In the genomic region with DNA sequence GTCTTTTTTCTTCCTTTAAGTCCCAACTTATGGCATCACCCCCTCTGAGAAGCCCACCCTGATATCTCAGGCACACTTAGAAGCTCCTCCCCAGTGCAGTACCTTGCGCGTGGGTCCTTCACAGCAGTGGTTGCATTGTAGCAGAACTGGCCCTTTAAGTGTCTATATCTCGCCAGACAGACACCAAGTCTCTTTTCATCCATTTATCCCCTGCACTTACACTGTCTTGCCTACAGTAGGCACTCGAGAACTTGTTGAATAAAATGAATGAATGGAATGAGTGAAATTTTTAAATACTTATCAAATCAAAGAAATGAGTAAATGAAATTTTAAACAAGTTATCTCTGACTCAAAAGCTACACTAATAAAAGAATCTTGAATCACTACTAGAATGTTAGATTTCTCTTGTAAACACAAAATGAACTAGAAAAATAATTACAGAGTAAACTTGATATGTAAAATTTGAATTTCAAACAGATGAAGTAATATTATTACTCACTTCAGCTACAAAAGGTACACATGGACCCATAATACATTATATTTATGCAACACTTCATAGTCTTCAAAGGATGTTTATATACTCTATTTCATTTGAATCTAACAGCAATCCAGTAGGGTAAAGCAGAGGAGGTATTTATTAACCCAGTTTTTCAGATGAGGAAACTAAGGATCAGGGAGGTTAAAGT, we compare ENCODE assay signal across 8 cellular contexts. TPM values are rescaled to one million over a fixed set of nuclear protein-coding genes. Genes with fewer than 3 reads are reported as not detected.
DNase-seq lines count a peak whose midpoint lies in the region; ATAC-seq lines count a peak whose summit lies in the region.

No MANE protein-coding gene starts in this region.

- DNase-seq in AG08396 (ENCODE audit: low spot score) (peak; percentile 71), SK-MEL-5 (ENCODE audit: low read depth, low spot score) (peak; percentile 80), iPS-NIHi11 (ENCODE audit: low spot score) (peak; percentile 23), NCI-H1417 treated with DMSO at 0.1 percent for 48 hours (lab: John Stamatoyannopoulos, UW) (no peak), ecto neural progenitor cell (ENCODE audit: low spot score) (no peak)
- DNase-seq in stimulated activated naive CD8-positive, alpha-beta T cell treated with anti-CD3 and anti-CD28 coated beads, Interleukin-15, amount 100 ng/mL, for 72 hours: no peak

- in situ Hi-C loops in SK-MEL-5 (cut with HindIII; ENCODE audit: low pct_unique_long_range_greater_than_20kb, low sequenced_read_pairs): no loop called here

- ATAC-seq in GM19463 (IDR thresholded peaks at IDR 0.05; ENCODE audit: unreplicated experiment): peak; percentile 41
- ATAC-seq in HG02981 (IDR thresholded peaks at IDR 0.05; ENCODE audit: unreplicated experiment): no peak
- ATAC-seq in stimulated activated naive CD8-positive, alpha-beta T cell treated with anti-CD3 and anti-CD28 coated beads, Interleukin-15, amount 100 ng/mL, for 72 hours: no peak

- peaks cover 5% of the 10 kb centered on the region for H3K4me1 Mint-ChIP-seq in stimulated activated naive CD8-positive, alpha-beta T cell treated with anti-CD3 and anti-CD28 coated beads, Interleukin-15, amount 100 ng/mL, for 72 hours

- H3K27ac Mint-ChIP-seq in stimulated activated naive CD8-positive, alpha-beta T cell treated with anti-CD3 and anti-CD28 coated beads, Interleukin-15, amount 100 ng/mL, for 72 hours: no peak overlapping the region

- no peaks in the 10 kb centered on the region for H3K9me3 Mint-ChIP-seq in stimulated activated naive CD8-positive, alpha-beta T cell treated with anti-CD3 and anti-CD28 coated beads, Interleukin-15, amount 100 ng/mL, for 72 hours

- H3K27me3 Mint-ChIP-seq in stimulated activated naive CD8-positive, alpha-beta T cell treated with anti-CD3 and anti-CD28 coated beads, Interleukin-15, amount 100 ng/mL, for 72 hours: no peaks in the 10 kb centered on the region

- no peak overlapping the region for H3K4me3 Mint-ChIP-seq in stimulated activated naive CD8-positive, alpha-beta T cell treated with anti-CD3 and anti-CD28 coated beads, Interleukin-15, amount 100 ng/mL, for 72 hours

RNA-seq across cellular contexts. Expression of gene MAN1A2, which starts 54.7 kb away (rescaled TPM):
- total RNA-seq in SK-MEL-5 (2014; rRNA removed; shearing (Covaris generic)): 32.3 and 32.8 TPM in 2 replicates
- polyA plus RNA-seq in SK-MEL-5 (2015; cell fraction: cytosol; rRNA removed): 12.5 and 18.6 TPM in 2 replicates
- 13.8 and 24.9 TPM in 2 replicates for polyA plus RNA-seq in SK-MEL-5 (2015; cell fraction: nucleus; rRNA removed)

Comparison
In these comparisons a context has a peak if more than half of its experiments do, and no peak if none do; other contexts are left out.
1. DNase-seq: peak in AG08396 (single experiment), SK-MEL-5 (single experiment) and iPS-NIHi11 (single experiment); none in NCI-H1417 treated with DMSO at 0.1 percent for 48 hours (single experiment), ecto neural progenitor cell (single experiment) and stimulated activated naive CD8-positive, alpha-beta T cell treated with anti-CD3 and anti-CD28 coated beads, Interleukin-15, amount 100 ng/mL, for 72 hours (0 of 2).